In the genomic region with DNA sequence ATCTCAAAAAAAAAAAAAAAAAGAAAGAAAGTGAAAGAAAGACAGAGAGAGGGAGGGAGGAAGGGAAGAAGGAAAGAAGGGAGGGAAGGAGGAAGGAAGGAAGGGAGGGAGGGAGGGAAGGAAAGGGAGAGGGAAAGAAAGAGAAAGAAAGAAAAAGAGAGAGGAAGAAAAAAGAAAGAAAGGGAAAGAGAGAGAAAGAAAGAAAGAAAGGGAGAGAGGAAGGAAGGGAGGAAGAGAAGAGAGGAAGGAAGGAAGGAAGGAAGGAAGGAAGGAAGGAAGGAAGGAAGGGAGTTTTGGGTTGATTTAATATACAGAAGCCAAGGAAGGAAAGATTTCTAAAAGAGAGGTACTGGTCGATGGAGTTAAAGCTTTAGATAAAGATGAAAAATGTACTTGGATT, we compare ENCODE assay signal across 26 cellular contexts.
"Had no signal": no experiment of that assay in that cellular context is flagged by ENCODE, and none has a peak within 500 bp of the region (broad histone marks: within the 10 kb centered on the region; RNA-seq: fewer than 3 reads in every experiment).

No MANE protein-coding gene starts in this region.

- H3K4me3 Mint-ChIP-seq: activated CD4-positive, alpha-beta memory T cell treated with anti-CD3 and anti-CD28 coated beads for 36 hours; activated CD4-positive, alpha-beta T cell treated with anti-CD3 and anti-CD28 coated beads for 36 hours; activated CD4-positive, alpha-beta T cell treated with anti-CD3 and anti-CD28 coated beads, Interleukin-2, amount 10 ng/mL, durations not matched to agents 24 days and 14 days; activated CD8-positive, alpha-beta memory T cell treated with anti-CD3 and anti-CD28 coated beads, Interleukin-2, amount 10 ng/mL, durations not matched to agents 7 days and 5 days; activated CD8-positive, alpha-beta T cell treated with anti-CD3 and anti-CD28 coated beads, Interleukin-2, amount 10 ng/mL, durations not matched to agents 7 days and 5 days; activated naive CD4-positive, alpha-beta T cell treated with anti-CD3 and anti-CD28 coated beads, Interleukin-2, amount 10 ng/mL, durations not matched to agents 7 days and 5 days; activated naive CD8-positive, alpha-beta T cell treated with anti-CD3 and anti-CD28 coated beads, Interleukin-2, amount 10 ng/mL, durations not matched to agents 7 days and 5 days; activated T-helper 1 cell treated with anti-CD3 and anti-CD28 coated beads, Interleukin-12 subunit alpha, Interleukin-12 subunit beta, Interleukin-2, Interleukin-4 antibody, amounts not matched to agents 30 ng/mL and 10 ng/mL and 1 ng/mL, durations not matched to agents 14 hours and 24 hours and 36 hours; central memory CD8-positive, alpha-beta T cell; dendritic cell treated with granulocyte-macrophage colony-stimulating factor and Interleukin-4, amounts not matched to agents 40 ng/mL and 50 ng/mL, for 4 days; endodermal cell had no signal

- H3K9me3 Mint-ChIP-seq: central memory CD8-positive, alpha-beta T cell; dendritic cell treated with granulocyte-macrophage colony-stimulating factor and Interleukin-4, amounts not matched to agents 40 ng/mL and 50 ng/mL, for 4 days had no signal

- H3K4me3 ChIP-seq: coronary artery, dorsolateral prefrontal cortex had no signal

- H3K27me3 ChIP-seq: brain microvascular endothelial cell, dorsolateral prefrontal cortex had no signal

- DNase-seq: activated CD4-positive, alpha-beta memory T cell treated with anti-CD3 and anti-CD28 coated beads for 36 hours; activated CD4-positive, alpha-beta T cell treated with anti-CD3 and anti-CD28 coated beads for 36 hours; activated CD4-positive, alpha-beta T cell treated with anti-CD3 and anti-CD28 coated beads, Interleukin-2, amount 10 ng/mL, durations not matched to agents 24 days and 14 days; activated CD4-positive, CD25-positive, alpha-beta regulatory T cell; activated CD4-positive, CD25-positive, alpha-beta regulatory T cell treated with anti-CD3 and anti-CD28 coated beads, Interleukin-2, amount 50 U/mL, for 72 hours; activated CD8-positive, alpha-beta memory T cell treated with anti-CD3 and anti-CD28 coated beads, Interleukin-2, amount 10 ng/mL, durations not matched to agents 7 days and 5 days; activated CD8-positive, alpha-beta memory T cell treated with anti-CD3 and anti-CD28 coated beads, Interleukin-2, amount 50 U/mL, for 4 hours; activated CD8-positive, alpha-beta T cell treated with anti-CD3 and anti-CD28 coated beads, Interleukin-2, amount 10 ng/mL, durations not matched to agents 7 days and 5 days; activated gamma-delta T cell; activated naive CD4-positive, alpha-beta T cell; activated naive CD4-positive, alpha-beta T cell treated with anti-CD3 and anti-CD28 coated beads, Interleukin-2, amount 10 ng/mL, durations not matched to agents 7 days and 5 days; activated naive CD8-positive, alpha-beta T cell treated with anti-CD3 and anti-CD28 coated beads, Interleukin-2, amount 10 ng/mL, durations not matched to agents 7 days and 5 days; activated T-cell treated with anti-CD3 and anti-CD28 coated beads, Interleukin-2, amount 50 U/mL, for 1 hour; activated T-cell treated with anti-CD3 and anti-CD28 coated beads, Interleukin-2, amount 50 U/mL, for 48 hours; brain microvascular endothelial cell; dorsolateral prefrontal cortex; effector memory CD4-positive, alpha-beta T cell; endodermal cell; head of caudate nucleus; T-helper 2 cell had no signal

- H3K27ac Mint-ChIP-seq: activated CD4-positive, alpha-beta memory T cell treated with anti-CD3 and anti-CD28 coated beads for 36 hours; activated CD4-positive, alpha-beta T cell treated with anti-CD3 and anti-CD28 coated beads for 36 hours; activated CD4-positive, alpha-beta T cell treated with anti-CD3 and anti-CD28 coated beads, Interleukin-2, amount 10 ng/mL, durations not matched to agents 24 days and 14 days; activated CD8-positive, alpha-beta memory T cell treated with anti-CD3 and anti-CD28 coated beads, Interleukin-2, amount 10 ng/mL, durations not matched to agents 7 days and 5 days; activated CD8-positive, alpha-beta T cell treated with anti-CD3 and anti-CD28 coated beads, Interleukin-2, amount 10 ng/mL, durations not matched to agents 7 days and 5 days; activated naive CD4-positive, alpha-beta T cell treated with anti-CD3 and anti-CD28 coated beads, Interleukin-2, amount 10 ng/mL, durations not matched to agents 7 days and 5 days; activated naive CD4-positive, alpha-beta T cell treated with anti-CD3 and anti-CD28 coated beads, Interleukin-2, amount 50 U/mL, for 72 hours; activated naive CD8-positive, alpha-beta T cell treated with anti-CD3 and anti-CD28 coated beads, Interleukin-2, amount 10 ng/mL, durations not matched to agents 7 days and 5 days; activated T-helper 1 cell treated with anti-CD3 and anti-CD28 coated beads, Interleukin-12 subunit alpha, Interleukin-12 subunit beta, Interleukin-2, Interleukin-4 antibody, amounts not matched to agents 30 ng/mL and 10 ng/mL and 1 ng/mL, durations not matched to agents 14 hours and 24 hours and 36 hours; dendritic cell treated with granulocyte-macrophage colony-stimulating factor and Interleukin-4, amounts not matched to agents 40 ng/mL and 50 ng/mL, for 4 days; endodermal cell had no signal

- H3K36me3 ChIP-seq: brain microvascular endothelial cell had no signal

- H3K27me3 Mint-ChIP-seq: activated CD4-positive, alpha-beta memory T cell treated with anti-CD3 and anti-CD28 coated beads for 36 hours; activated CD4-positive, alpha-beta T cell treated with anti-CD3 and anti-CD28 coated beads for 36 hours; activated CD4-positive, alpha-beta T cell treated with anti-CD3 and anti-CD28 coated beads, Interleukin-2, amount 10 ng/mL, durations not matched to agents 24 days and 14 days; activated CD8-positive, alpha-beta memory T cell treated with anti-CD3 and anti-CD28 coated beads, Interleukin-2, amount 10 ng/mL, durations not matched to agents 7 days and 5 days; central memory CD8-positive, alpha-beta T cell; dendritic cell treated with granulocyte-macrophage colony-stimulating factor and Interleukin-4, amounts not matched to agents 40 ng/mL and 50 ng/mL, for 4 days had no signal

- H3K27ac ChIP-seq: brain microvascular endothelial cell, coronary artery, dorsolateral prefrontal cortex had no signal

- H3K4me1 Mint-ChIP-seq: endodermal cell had no signal

- ATAC-seq: activated CD4-positive, alpha-beta T cell treated with anti-CD3 and anti-CD28 coated beads for 36 hours; activated CD8-positive, alpha-beta memory T cell treated with anti-CD3 and anti-CD28 coated beads, Interleukin-2, amount 10 ng/mL, durations not matched to agents 7 days and 5 days; activated CD8-positive, alpha-beta T cell treated with anti-CD3 and anti-CD28 coated beads, Interleukin-2, amount 10 ng/mL, durations not matched to agents 7 days and 5 days; activated naive CD4-positive, alpha-beta T cell treated with anti-CD3 and anti-CD28 coated beads, Interleukin-2, amount 50 U/mL, for 72 hours; esophagus mucosa had no signal
